23 cellular contexts compared by ENCODE assay signal in genomic region chr6:26464416-26465131, GRCh38. TPM values are rescaled to one million over a fixed set of nuclear protein-coding genes. Genes with fewer than 3 reads are reported as not detected.
DNase-seq lines count a peak whose midpoint lies in the region; ATAC-seq and TF ChIP-seq lines count a peak whose summit lies in the region.
"Had no signal": no experiment of that assay in that cellular context is flagged by ENCODE, and none has a peak within 500 bp of the region (broad histone marks: within the 10 kb centered on the region; RNA-seq: fewer than 3 reads in every experiment).

No MANE protein-coding gene starts in this region.

- POLR2A ChIA-PET in activated CD4-positive, alpha-beta T cell treated with anti-CD3 and anti-CD28 coated beads, Interleukin-2, amount 10 ng/mL, durations not matched to agents 7 days and 5 days (lab: Charles Lee), result no interaction called here

- H3K27ac Mint-ChIP-seq in activated CD4-positive, alpha-beta T cell treated with anti-CD3 and anti-CD28 coated beads, Interleukin-2, amount 10 ng/mL, durations not matched to agents 7 days and 5 days, result peak overlapping the region; percentile 27
- H3K27ac Mint-ChIP-seq in activated T-helper 17 cell treated with anti-CD3 and anti-CD28 coated beads, Interleukin-2, amount 50 U/mL, for 72 hours, result peak overlapping the region; percentile 64
- peak overlapping the region in 4 of 6 donors; percentile 15 to 77 (median 22) for H3K27ac Mint-ChIP-seq in naive B cell

- 0 out of 3 replicates have a peak, but pooled peaks have one; percentile 12 for TF ChIP-seq CTCF in GM12872 (IDR thresholded peaks at IDR 0.05; ENCODE audit: insufficient read depth, low read depth, low read length)

- no peaks in the 10 kb centered on the region for H3K27me3 Mint-ChIP-seq in activated CD4-positive, alpha-beta T cell treated with anti-CD3 and anti-CD28 coated beads, Interleukin-2, amount 10 ng/mL, durations not matched to agents 7 days and 5 days
- no peaks in the 10 kb centered on the region for H3K27me3 Mint-ChIP-seq in activated T-helper 17 cell treated with anti-CD3 and anti-CD28 coated beads, Interleukin-2, amount 50 U/mL, for 72 hours
- no peaks in the 10 kb centered on the region for H3K27me3 Mint-ChIP-seq in naive B cell

- no peak for ATAC-seq in activated T-helper 17 cell treated with anti-CD3 and anti-CD28 coated beads, Interleukin-2, amount 50 U/mL, for 72 hours (replicated peaks)
- ATAC-seq in naive B cell (ENCODE audit: low read depth in 2 of 2) (no peak), esophagus mucosa (no peak)
- ATAC-seq: SK-N-SH treated with all-trans-retinoic acid at 6 μM for 48 hours had no signal

- CTCF ChIA-PET in activated CD4-positive, alpha-beta T cell treated with anti-CD3 and anti-CD28 coated beads, Interleukin-2, amount 10 ng/mL, durations not matched to agents 7 days and 5 days (lab: Charles Lee), result interaction anchor here (0.8 to 1.9 kb wide), 3 partner anchors 9 to 14 kb away, joined by 3 to 8 read pairs (median 3); no protein-coding TSS in a partner anchor

- no peak for DNase-seq in activated CD4-positive, alpha-beta T cell treated with anti-CD3 and anti-CD28 coated beads, Interleukin-2, amount 10 ng/mL, durations not matched to agents 7 days and 5 days
- DNase-seq in activated CD4-positive, alpha-beta T cell treated with anti-CD3 and anti-CD28 coated beads, Interleukin-2, amount 50 U/mL, for 1 hour, result no peak
- DNase-seq in naive B cell (no peak), hepatic stellate cell (ENCODE audit: low spot score) (no peak)
- DNase-seq in activated CD4-positive, CD25-positive, alpha-beta regulatory T cell (lab: John Stamatoyannopoulos, UW), result no peak
- DNase-seq: activated CD4-positive, alpha-beta T cell treated with anti-CD3 and anti-CD28 coated beads, Interleukin-2, amount 50 U/mL, for 4 hours; DMS79; glutamatergic neuron; KG1; left ventricle myocardium inferior; NCI-H1048; NCI-H2029; NCI-H446 treated with DMSO at 0.1 percent for 48 hours; nucleus accumbens; RPMI8226; testis had no signal

- H3K36me3 Mint-ChIP-seq in activated CD4-positive, alpha-beta T cell treated with anti-CD3 and anti-CD28 coated beads, Interleukin-2, amount 10 ng/mL, durations not matched to agents 7 days and 5 days (ENCODE audit: low read depth), result peaks cover 94% of the 10 kb centered on the region
- peaks cover 97% of the 10 kb centered on the region for H3K36me3 Mint-ChIP-seq in activated T-helper 17 cell treated with anti-CD3 and anti-CD28 coated beads, Interleukin-2, amount 50 U/mL, for 72 hours (ENCODE audit: low read depth)
- H3K36me3 Mint-ChIP-seq in naive B cell, result peaks cover 50 to 56% of the 10 kb centered on the region in 2 donors

- no peaks in the 10 kb centered on the region for H3K9me3 Mint-ChIP-seq in activated CD4-positive, alpha-beta T cell treated with anti-CD3 and anti-CD28 coated beads, Interleukin-2, amount 10 ng/mL, durations not matched to agents 7 days and 5 days
- H3K9me3 Mint-ChIP-seq in activated T-helper 17 cell treated with anti-CD3 and anti-CD28 coated beads, Interleukin-2, amount 50 U/mL, for 72 hours, result no peaks in the 10 kb centered on the region
- H3K9me3 Mint-ChIP-seq in naive B cell, result peaks cover 0 to 4% (median 0%) of the 10 kb centered on the region in 7 donors

- no peak overlapping the region for H3K4me3 Mint-ChIP-seq in activated CD4-positive, alpha-beta T cell treated with anti-CD3 and anti-CD28 coated beads, Interleukin-2, amount 10 ng/mL, durations not matched to agents 7 days and 5 days
- no peak overlapping the region for H3K4me3 Mint-ChIP-seq in activated T-helper 17 cell treated with anti-CD3 and anti-CD28 coated beads, Interleukin-2, amount 50 U/mL, for 72 hours
- peak overlapping the region in 3 of 8 donors; percentile 4 to 36 (median 27) for H3K4me3 Mint-ChIP-seq in naive B cell

- H3K4me1 Mint-ChIP-seq in activated CD4-positive, alpha-beta T cell treated with anti-CD3 and anti-CD28 coated beads, Interleukin-2, amount 10 ng/mL, durations not matched to agents 7 days and 5 days, result peaks cover 46% of the 10 kb centered on the region
- H3K4me1 Mint-ChIP-seq in activated T-helper 17 cell treated with anti-CD3 and anti-CD28 coated beads, Interleukin-2, amount 50 U/mL, for 72 hours, result peaks cover 30% of the 10 kb centered on the region
- H3K4me1 Mint-ChIP-seq in naive B cell, result peaks cover 41 to 77% (median 64%) of the 10 kb centered on the region in 3 donors

RNA-seq across cellular contexts. Expression of gene BTN2A1, which starts 6.8 kb away (rescaled TPM):
- 10 to 100 TPM; 33.7 to 34.3 TPM for total RNA-seq in activated CD4-positive, alpha-beta T cell treated with anti-CD3 and anti-CD28 coated beads, Interleukin-2, amount 10 ng/mL, durations not matched to agents 7 days and 5 days
- total RNA-seq in activated T-helper 17 cell treated with anti-CD3 and anti-CD28 coated beads, Interleukin-2, amount 50 U/mL, for 72 hours, result 10 to 100 TPM; 26.1 to 36.3 TPM
- 10 to 100 TPM in 5 of 6 donors, 1 to 10 TPM in 1; 8.4 to 21.4 (median 13.0) TPM for polyA plus RNA-seq in naive B cell (ENCODE audit: low read depth in 6 of 6)
- 8.1 TPM for total RNA-seq in esophagus mucosa

RNA-seq across cellular contexts. Expression of gene BTN3A3, which starts 24.3 kb away (rescaled TPM):
- 10 to 100 TPM; 58.5 to 65.3 TPM for total RNA-seq in activated CD4-positive, alpha-beta T cell treated with anti-CD3 and anti-CD28 coated beads, Interleukin-2, amount 10 ng/mL, durations not matched to agents 7 days and 5 days
- total RNA-seq in activated T-helper 17 cell treated with anti-CD3 and anti-CD28 coated beads, Interleukin-2, amount 50 U/mL, for 72 hours, result 10 to 100 TPM; 31.1 to 77.1 TPM
- 10 to 100 TPM; 20.3 to 39.2 (median 27.3) TPM for polyA plus RNA-seq in naive B cell (ENCODE audit: low read depth in 6 of 6)
- 4.2 TPM for total RNA-seq in esophagus mucosa

RNA-seq across cellular contexts. Expression of gene BTN1A1, which starts 35.5 kb away (rescaled TPM):
- total RNA-seq in activated CD4-positive, alpha-beta T cell treated with anti-CD3 and anti-CD28 coated beads, Interleukin-2, amount 10 ng/mL, durations not matched to agents 7 days and 5 days, result not detected
- under 1 TPM in 1 of 2 donors, not detected in 1; 0.21 TPM for total RNA-seq in activated T-helper 17 cell treated with anti-CD3 and anti-CD28 coated beads, Interleukin-2, amount 50 U/mL, for 72 hours
- polyA plus RNA-seq in naive B cell (ENCODE audit: low read depth in 6 of 6), result under 1 TPM in 2 of 6 donors, not detected in 4; 0.19 to 0.25 TPM
- not detected for total RNA-seq in esophagus mucosa
- total RNA-seq: chondrocyte, fibroblast of lung, left ventricle myocardium inferior, mononuclear cell had no signal
- polyA plus RNA-seq: fibroblast of lung had no signal
